Comparison of ENCODE assay signal across 20 cellular contexts in the genomic region with DNA sequence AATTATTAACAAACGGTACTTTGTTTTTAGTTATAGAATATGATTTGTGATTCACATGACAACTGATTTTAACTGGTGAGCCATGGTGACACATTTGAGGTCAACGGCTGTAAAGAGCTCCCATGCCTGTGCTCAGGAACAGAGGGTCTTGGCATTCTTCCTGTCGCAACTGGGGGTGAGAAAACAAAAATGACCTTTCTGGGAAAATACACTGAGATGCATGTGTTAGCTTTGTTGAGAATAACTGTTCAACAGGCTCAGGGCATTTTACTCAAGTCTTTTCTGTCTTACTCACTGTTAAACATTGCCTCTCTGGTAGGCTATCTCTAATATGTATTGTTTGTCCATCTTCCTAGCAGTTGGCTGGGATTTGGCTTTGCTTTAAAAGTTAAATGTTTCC.
"Had no signal": no experiment of that assay in that cellular context is flagged by ENCODE, and none has a peak within 500 bp of the region (broad histone marks: within the 10 kb centered on the region; RNA-seq: fewer than 3 reads in every experiment).

No MANE protein-coding gene starts in this region.

- H3K4me1 ChIP-seq: adrenal gland, SJSA1 had no signal

- H3K36me3 ChIP-seq: adrenal gland, MG63, SJSA1 had no signal

- DNase-seq: activated CD4-positive, alpha-beta T cell treated with anti-CD3 and anti-CD28 coated beads for 48 hours; activated CD4-positive, alpha-beta T cell treated with anti-CD3 and anti-CD28 coated beads, Interleukin-2, amount 50 U/mL, for 4 hours; activated CD4-positive, CD25-positive, alpha-beta regulatory T cell treated with anti-CD3 and anti-CD28 coated beads, Interleukin-2, amount 50 U/mL, for 72 hours; activated CD8-positive, alpha-beta memory T cell treated with anti-CD3 and anti-CD28 coated beads, Interleukin-2, amount 50 U/mL, for 48 hours; activated CD8-positive, alpha-beta T cell treated with anti-CD3 and anti-CD28 coated beads, Interleukin-2, amount 10 ng/mL, durations not matched to agents 7 days and 5 days; activated naive CD4-positive, alpha-beta T cell treated with anti-CD3 and anti-CD28 coated beads, Interleukin-2, amount 50 U/mL, for 16 hours; activated naive CD8-positive, alpha-beta T cell treated with anti-CD3 and anti-CD28 coated beads, Interleukin-2, amount 10 ng/mL, durations not matched to agents 7 days and 5 days; activated T-cell treated with anti-CD3 and anti-CD28 coated beads, Interleukin-2, amount 50 U/mL, for 1 hour; adrenal gland; anterior cingulate cortex; central memory CD4-positive, alpha-beta T cell; MG63; MV-4-11; NCI-H1092 treated with DMSO at 0.1 percent for 48 hours; NCI-H1417 treated with DMSO at 0.1 percent for 48 hours; NCI-H1694 treated with DMSO at 0.1 percent for 48 hours; NCI-H2029 treated with DMSO at 0.1 percent for 48 hours; NCI-H510A treated with DMSO at 0.1 percent for 48 hours; SHP77 had no signal

- H3K9me3 ChIP-seq: adrenal gland, MG63, SJSA1 had no signal

- H3K27me3 ChIP-seq: adrenal gland, MG63, SJSA1 had no signal

- H3K27ac ChIP-seq: adrenal gland, SJSA1 had no signal

- H3K4me3 ChIP-seq: adrenal gland, MG63, SJSA1 had no signal
